Comparison of ENCODE assay signal across 1 cellular context in genomic region chr2:85278361-85278760, GRCh38.
TF ChIP-seq lines count a peak whose summit lies in the region.

No MANE protein-coding gene starts in this region.

TF ChIP-seq in SK-N-SH treated with all-trans-retinoic acid at 6 μM for 48 hours, 23 proteins besides CTCF, POLR2A, EP300 and RAD21 (continued from another document):
- TF ChIP-seq, protein P1, sequence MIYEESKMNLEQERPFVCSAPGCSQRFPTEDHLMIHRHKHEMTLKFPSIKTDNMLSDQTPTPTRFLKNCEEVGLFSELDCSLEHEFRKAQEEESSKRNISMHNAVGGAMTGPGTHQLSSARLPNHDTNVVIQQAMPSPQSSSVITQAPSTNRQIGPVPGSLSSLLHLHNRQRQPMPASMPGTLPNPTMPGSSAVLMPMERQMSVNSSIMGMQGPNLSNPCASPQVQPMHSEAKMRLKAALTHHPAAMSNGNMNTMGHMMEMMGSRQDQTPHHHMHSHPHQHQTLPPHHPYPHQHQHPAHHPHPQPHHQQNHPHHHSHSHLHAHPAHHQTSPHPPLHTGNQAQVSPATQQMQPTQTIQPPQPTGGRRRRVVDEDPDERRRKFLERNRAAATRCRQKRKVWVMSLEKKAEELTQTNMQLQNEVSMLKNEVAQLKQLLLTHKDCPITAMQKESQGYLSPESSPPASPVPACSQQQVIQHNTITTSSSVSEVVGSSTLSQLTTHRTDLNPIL (CRISPR knock-in tag; IDR thresholded peaks at IDR 0.05; ENCODE audit: low read depth), result no peak
- TF ChIP-seq GLIS3 (CRISPR knock-in tag; IDR thresholded peaks at IDR 0.05), result no peak
- TF ChIP-seq ISL1 (CRISPR knock-in tag; IDR thresholded peaks at IDR 0.05), result no peak
- no peak for TF ChIP-seq ZNF70 (CRISPR knock-in tag; IDR thresholded peaks at IDR 0.05)
